Comparison of ENCODE assay signal across 13 cellular contexts in the genomic region with DNA sequence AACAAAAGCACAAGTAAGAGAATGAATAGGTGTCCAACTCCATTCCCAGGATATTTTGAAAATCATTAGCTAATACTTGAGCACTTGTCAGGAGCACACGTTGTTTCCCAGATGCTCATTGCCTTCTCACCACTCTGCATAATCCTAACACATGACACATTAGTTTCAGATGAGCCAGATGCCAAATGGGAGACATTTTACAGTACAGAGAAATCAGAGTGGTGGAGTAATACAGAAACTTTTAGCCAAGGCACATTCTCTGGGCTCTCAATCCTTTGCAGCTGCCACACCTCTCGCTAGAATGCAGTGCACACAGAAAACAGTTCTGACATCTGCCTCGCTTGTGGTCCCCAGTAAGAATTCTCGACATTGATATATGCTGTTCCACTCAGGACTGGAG.
A peak's percentile ranks its signal among the peaks of the same experiment; 100 is the strongest.
DNase-seq lines count a peak whose midpoint lies in the region; ATAC-seq and TF ChIP-seq lines count a peak whose summit lies in the region.
"Had no signal": no experiment of that assay in that cellular context is flagged by ENCODE, and none has a peak within 500 bp of the region (broad histone marks: within the 10 kb centered on the region; RNA-seq: fewer than 3 reads in every experiment).

No MANE protein-coding gene starts in this region.

- no peak for TF ChIP-seq CTCF in AG10803 (conservative IDR thresholded peaks at IDR 0.05; ENCODE audit: low read length)
- TF ChIP-seq CTCF in HEK293 (tag by site-specific recombination; IDR thresholded peaks at IDR 0.05), result no peak
- TF ChIP-seq CTCF in colonic mucosa (IDR thresholded peaks at IDR 0.05), result no peak
- no peak for TF ChIP-seq CTCF in mesothelial cell of epicardium (IDR thresholded peaks at IDR 0.05; ENCODE audit: unreplicated experiment)

- H3K4me2 ChIP-seq in mesendoderm (ENCODE audit: low read length), result no peak overlapping the region

- DNase-seq in AG10803 (ENCODE audit: low read depth) (peak; percentile 86), colonic mucosa (no peak), mesothelial cell of epicardium (ENCODE audit: low spot score in 2 of 2, unreplicated experiment in 2 of 2) (no peak), NCI-H146 treated with DMSO at 0.1 percent for 48 hours (lab: John Stamatoyannopoulos, UW; ENCODE audit: unreplicated experiment) (no peak), mesendoderm (no peak)
- no peak for DNase-seq in activated effector memory CD4-positive, alpha-beta T cell treated with anti-CD3 and anti-CD28 coated beads, Interleukin-2, amount 50 U/mL, for 16 hours
- DNase-seq: AML-193, DND-41, immature natural killer cell, NCI-H1092, uterus had no signal

- H4K8ac ChIP-seq in mesendoderm (ENCODE audit: low read depth, low read length), result no peak overlapping the region

- peaks cover 3% of the 10 kb centered on the region for H3K79me1 ChIP-seq in mesendoderm (ENCODE audit: low read length)

- H3K18ac ChIP-seq in mesendoderm (ENCODE audit: low read length), result no peak overlapping the region

- H3K27me3 Mint-ChIP-seq in mesothelial cell of epicardium (ENCODE audit: low read depth), result no peaks in the 10 kb centered on the region

- H3K56ac ChIP-seq in mesendoderm (ENCODE audit: low read length), result no peak overlapping the region

- no peak overlapping the region for H2BK120ac ChIP-seq in mesendoderm (ENCODE audit: low read depth, low read length)

- ATAC-seq in HG03571 (IDR thresholded peaks at IDR 0.05; ENCODE audit: unreplicated experiment), result no peak

- no peak overlapping the region for H2BK5ac ChIP-seq in mesendoderm (ENCODE audit: low read length)

- POLR2A ChIA-PET in HEK293 (lab: Yijun Ruan, JAX), result no interaction called here

- no peaks in the 10 kb centered on the region for H3K36me3 Mint-ChIP-seq in mesothelial cell of epicardium
- H3K36me3 Mint-ChIP-seq: immature natural killer cell had no signal

- H3K36me3 ChIP-seq in HEK293 (ENCODE audit: control insufficient read depth in 2 of 2, insufficient read depth in 1 of 2, low read length in 2 of 2), result no peaks in the 10 kb centered on the region
- H3K36me3 ChIP-seq in colonic mucosa, result no peaks in the 10 kb centered on the region
- H3K36me3 ChIP-seq in mesendoderm (ENCODE audit: control insufficient read depth, insufficient read depth, low read length), result no peaks in the 10 kb centered on the region
- H3K36me3 ChIP-seq: uterus had no signal

- no peak overlapping the region for H3K4me3 Mint-ChIP-seq in mesothelial cell of epicardium
- H3K4me3 Mint-ChIP-seq: immature natural killer cell had no signal

- H3K27me3 ChIP-seq in colonic mucosa (no peaks in the 10 kb centered on the region), mesendoderm (ENCODE audit: insufficient read depth, low read length, poor library complexity) (no peaks in the 10 kb centered on the region)
- H3K27me3 ChIP-seq: uterus had no signal

- H3K9me3 Mint-ChIP-seq in mesothelial cell of epicardium, result peaks cover 9% of the 10 kb centered on the region

- H3K23ac ChIP-seq in mesendoderm (ENCODE audit: low read length), result no peak overlapping the region

- no CpG with 5 or more reads among the region's 4 CpGs for WGBS in mesendoderm (ENCODE audit: extremely low coverage, insufficient coverage, low lambda C conversion rate)

- CTCF ChIA-PET in HEK293 (lab: Yijun Ruan, JAX), result interaction anchor here (1.1 kb wide), 1 partner anchor 124 kb away, joined by 5 read pairs; no protein-coding TSS in a partner anchor

- intact Hi-C loops in colonic mucosa (cut with DNase I), result no loop called here

- H3K79me2 ChIP-seq in mesendoderm (ENCODE audit: control insufficient read depth, insufficient read depth, low read length), result peaks cover 10% of the 10 kb centered on the region

- peak overlapping the region; percentile 74 for H3K27ac Mint-ChIP-seq in mesothelial cell of epicardium
- H3K27ac Mint-ChIP-seq: immature natural killer cell had no signal

- no peak overlapping the region for H2BK15ac ChIP-seq in mesendoderm (replicated peaks; ENCODE audit: low read depth)

- H3K9me3 ChIP-seq in HEK293 (ENCODE audit: control insufficient read depth, insufficient read depth, low read depth, low read length) (no peaks in the 10 kb centered on the region), colonic mucosa (no peaks in the 10 kb centered on the region)
- H3K9me3 ChIP-seq: uterus had no signal

- H3K4me3 ChIP-seq in AG10803 (ENCODE audit: low read length), result no peak overlapping the region
- H3K4me3 ChIP-seq in HEK293 (ENCODE audit: low read depth, low read length), result no peak overlapping the region
- no peak overlapping the region for H3K4me3 ChIP-seq in colonic mucosa
- H3K4me3 ChIP-seq in mesendoderm (ENCODE audit: low read length), result no peak overlapping the region
- H3K4me3 ChIP-seq: uterus had no signal

- H3K9ac ChIP-seq in colonic mucosa (ENCODE audit: low read depth in 2 of 2, low read length in 2 of 2), result no peak overlapping the region
- H3K9ac ChIP-seq in mesendoderm (ENCODE audit: low read length), result no peak overlapping the region

- peaks cover 53% of the 10 kb centered on the region for H3K4me1 Mint-ChIP-seq in mesothelial cell of epicardium
- H3K4me1 Mint-ChIP-seq: immature natural killer cell had no signal

- no peak overlapping the region for H4K5ac ChIP-seq in mesendoderm (ENCODE audit: low read length)

- no peak overlapping the region for H3K4ac ChIP-seq in mesendoderm (ENCODE audit: low read depth, low read length)

- no peak overlapping the region; the same call in 1 of the 2 replicates for H3K27ac ChIP-seq in HEK293 (ENCODE audit: extremely low read depth, low read depth, low read length)
- peak overlapping the region; percentile 34 for H3K27ac ChIP-seq in colonic mucosa
- no peak overlapping the region for H3K27ac ChIP-seq in mesendoderm (ENCODE audit: low read depth, low read length)

- H3K4me1 ChIP-seq in HEK293 (ENCODE audit: control insufficient read depth, insufficient read depth, low read length) (peaks cover 13% of the 10 kb centered on the region), colonic mucosa (no peaks in the 10 kb centered on the region), mesendoderm (ENCODE audit: control insufficient read depth, low read depth, low read length) (peaks cover 3% of the 10 kb centered on the region)

- no peak overlapping the region for H2AK5ac ChIP-seq in mesendoderm (ENCODE audit: low read length)

TF ChIP-seq in HEK293, 187 proteins besides CTCF, POLR2A, EP300 and RAD21:
- TF ChIP-seq GLIS1 (tag by site-specific recombination; IDR thresholded peaks at IDR 0.05) (no peak), PRDM1 (tag by site-specific recombination; IDR thresholded peaks at IDR 0.05) (no peak), ZBTB17 (tag by site-specific recombination; IDR thresholded peaks at IDR 0.05) (peak; percentile 73), ZNF335 (tag by site-specific recombination; conservative IDR thresholded peaks at IDR 0.05) (peak; percentile 42; the same call in 1 of the 2 replicates)
